Comparison of ENCODE assay signal across 8 cellular contexts in the genomic region with DNA sequence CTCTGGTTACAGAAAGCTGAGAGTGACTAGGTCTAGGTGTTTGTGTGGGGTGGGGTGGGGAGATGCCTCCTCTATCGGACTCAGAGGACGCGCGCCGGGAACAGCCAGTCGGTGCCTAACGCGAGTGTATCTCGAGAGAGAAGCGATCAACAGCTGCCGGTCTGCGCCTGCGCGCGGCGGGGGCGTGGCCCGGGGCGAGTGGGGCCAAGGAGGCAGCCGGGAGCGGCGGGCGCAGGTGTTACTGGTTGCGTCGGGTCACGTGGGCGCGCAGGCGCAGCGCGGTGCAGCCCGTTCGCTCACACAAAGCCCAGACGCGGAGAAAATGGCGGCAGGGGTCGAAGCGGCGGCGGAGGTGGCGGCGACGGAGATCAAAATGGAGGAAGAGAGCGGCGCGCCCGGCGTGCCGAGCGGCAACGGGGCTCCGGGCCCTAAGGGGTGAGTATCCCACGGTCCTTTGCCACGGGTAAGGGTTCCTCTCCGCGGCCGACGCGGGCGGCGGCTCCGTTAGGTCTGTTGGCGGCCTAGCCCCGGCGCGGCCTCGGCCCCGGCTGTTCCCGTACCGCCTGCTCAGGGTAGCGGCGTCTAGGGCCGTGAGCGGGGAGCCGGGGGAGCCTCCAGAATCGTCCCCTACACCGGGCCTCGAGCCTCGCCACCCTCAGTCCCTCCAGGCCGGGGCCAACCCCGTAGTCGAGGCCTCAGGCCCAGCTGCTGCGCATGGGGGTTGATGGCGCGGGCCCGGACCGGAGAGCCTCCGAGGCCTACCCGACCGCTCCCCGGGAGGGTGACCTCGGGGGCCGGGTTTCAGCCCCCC. TPM values are rescaled to one million over a fixed set of nuclear protein-coding genes. Genes with fewer than 3 reads are reported as not detected.
DNase-seq lines count a peak whose midpoint lies in the region; ATAC-seq and TF ChIP-seq lines count a peak whose summit lies in the region.

A gene with protein sequence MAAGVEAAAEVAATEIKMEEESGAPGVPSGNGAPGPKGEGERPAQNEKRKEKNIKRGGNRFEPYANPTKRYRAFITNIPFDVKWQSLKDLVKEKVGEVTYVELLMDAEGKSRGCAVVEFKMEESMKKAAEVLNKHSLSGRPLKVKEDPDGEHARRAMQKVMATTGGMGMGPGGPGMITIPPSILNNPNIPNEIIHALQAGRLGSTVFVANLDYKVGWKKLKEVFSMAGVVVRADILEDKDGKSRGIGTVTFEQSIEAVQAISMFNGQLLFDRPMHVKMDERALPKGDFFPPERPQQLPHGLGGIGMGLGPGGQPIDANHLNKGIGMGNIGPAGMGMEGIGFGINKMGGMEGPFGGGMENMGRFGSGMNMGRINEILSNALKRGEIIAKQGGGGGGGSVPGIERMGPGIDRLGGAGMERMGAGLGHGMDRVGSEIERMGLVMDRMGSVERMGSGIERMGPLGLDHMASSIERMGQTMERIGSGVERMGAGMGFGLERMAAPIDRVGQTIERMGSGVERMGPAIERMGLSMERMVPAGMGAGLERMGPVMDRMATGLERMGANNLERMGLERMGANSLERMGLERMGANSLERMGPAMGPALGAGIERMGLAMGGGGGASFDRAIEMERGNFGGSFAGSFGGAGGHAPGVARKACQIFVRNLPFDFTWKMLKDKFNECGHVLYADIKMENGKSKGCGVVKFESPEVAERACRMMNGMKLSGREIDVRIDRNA (plus strand): TSS at position 299 of the 811 bp plus-strand sequence. CDS start 24 bp downstream, at position 323.

- H3K4me1 ChIP-seq in left lung: peaks cover 32 to 48% of the 10 kb centered on the region in 2 donors

- no peaks in the 10 kb centered on the region for H3K9me3 ChIP-seq in left lung

- intact Hi-C loops in left lung (cut with DNase I): no loop called here

- DNase-seq in C1 segment of cervical spinal cord (lab: John Stamatoyannopoulos, UW): peak; percentile 90 to 100 (median 96)
- peak; percentile 95 for DNase-seq in NCI-H748 treated with DMSO at 0.1 percent for 48 hours (lab: John Stamatoyannopoulos, UW)
- DNase-seq in activated CD4-positive, alpha-beta T cell treated with anti-CD3 and anti-CD28 coated beads, Interleukin-2, amount 50 U/mL, for 4 hours: peak; percentile 100
- DNase-seq in dermis blood vessel endothelial cell: peak; percentile 99
- DNase-seq in left lung: peak; percentile 100
- peak; percentile 100 for DNase-seq in stimulated activated CD4-positive, alpha-beta T cell treated with anti-CD3 and anti-CD28 coated beads, Interleukin-2, amount 100 ng/mL, for 48 hours

- peak within 1 kb of the TSS; percentile 90 to 95 for H3K27ac ChIP-seq in left lung

- H3K27me3 ChIP-seq in left lung: no peaks in the 10 kb centered on the region

- ATAC-seq in GM19372 (IDR thresholded peaks at IDR 0.05; ENCODE audit: low read depth, unreplicated experiment): peak; percentile 87
- ATAC-seq in HG03558 (IDR thresholded peaks at IDR 0.05; ENCODE audit: extremely low read depth, unreplicated experiment): peak; percentile 72
- ATAC-seq in left lung: peak; percentile 96

- peak within 1 kb of the TSS; percentile 92 to 93 for H3K4me3 ChIP-seq in left lung

- TF ChIP-seq CTCF in left lung (IDR thresholded peaks at IDR 0.05): no peak

- H3K36me3 ChIP-seq in left lung: peaks cover 0 to 11% of the 10 kb centered on the region in 2 donors

RNA-seq across cellular contexts. Expression of the gene that starts here (rescaled TPM):
- total RNA-seq in dermis blood vessel endothelial cell (58.7 and 126 TPM in 2 replicates), left lung (100 to 1,000 TPM; 121 to 163 TPM)

Comparison
In these comparisons a context has a peak if more than half of its experiments do, and no peak if none do; other contexts are left out.
1. Peak in every context shown above with its lines: DNase-seq, ATAC-seq, H3K4me3 ChIP-seq and H3K27ac ChIP-seq.